ENCODE assay signal across 16 cellular contexts in the genomic region with DNA sequence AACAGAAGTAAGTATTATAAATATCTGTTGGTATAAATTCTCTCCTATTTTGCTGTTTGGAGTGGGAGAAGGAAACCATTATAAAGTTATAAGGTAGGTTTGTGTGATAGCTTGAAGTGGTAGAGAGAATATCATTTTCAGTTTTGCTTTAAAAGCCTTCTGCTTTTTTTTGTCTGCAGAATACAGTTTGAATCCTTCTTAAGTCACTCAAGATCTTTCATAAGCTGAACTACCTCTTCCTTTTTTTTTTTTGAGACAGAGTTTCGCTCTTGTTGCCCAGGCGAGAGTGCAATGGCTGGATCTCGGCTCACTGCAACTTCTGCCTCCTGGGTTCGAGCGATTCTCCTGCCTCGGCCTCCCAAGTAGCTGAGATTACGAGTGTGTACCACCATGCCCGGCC.
"Had no signal": no experiment of that assay in that cellular context is flagged by ENCODE, and none has a peak within 500 bp of the region (broad histone marks: within the 10 kb centered on the region; RNA-seq: fewer than 3 reads in every experiment).

No MANE protein-coding gene starts in this region.

- H3K4me1 ChIP-seq: ascending aorta, breast epithelium, prostate gland had no signal

- H3K36me3 ChIP-seq: ascending aorta, breast epithelium, prostate gland had no signal

- DNase-seq: activated CD4-positive, alpha-beta T cell treated with anti-CD3 and anti-CD28 coated beads for 1 hour; activated CD4-positive, alpha-beta T cell treated with anti-CD3 and anti-CD28 coated beads, Interleukin-2, amount 50 U/mL, for 4 hours; activated naive CD4-positive, alpha-beta T cell treated with anti-CD3 and anti-CD28 coated beads, Interleukin-2, amount 10 ng/mL, durations not matched to agents 7 days and 5 days; islet precursor cell; mesendoderm; right cardiac atrium; stimulated activated CD4-positive, alpha-beta T cell treated with anti-CD3 and anti-CD28 coated beads, Interleukin-4, amount 100 ng/mL, for 24 hours; T-helper 1 cell; T1000 had no signal

- H3K27me3 ChIP-seq: ascending aorta, breast epithelium had no signal

- H3K9me3 Mint-ChIP-seq: activated naive CD4-positive, alpha-beta T cell treated with anti-CD3 and anti-CD28 coated beads, Interleukin-2, amount 10 ng/mL, durations not matched to agents 7 days and 5 days; activated T-helper 17 cell treated with anti-CD3 and anti-CD28 coated beads, Interleukin-2, amount 50 U/mL, for 72 hours; stimulated activated naive CD8-positive, alpha-beta T cell treated with anti-CD3 and anti-CD28 coated beads, Interleukin-15, Interleukin-2, amounts not matched to agents 100 ng/mL and 50 ng/mL, for 24 hours had no signal

- H3K4me1 Mint-ChIP-seq: activated T-helper 17 cell treated with anti-CD3 and anti-CD28 coated beads, Interleukin-2, amount 50 U/mL, for 72 hours had no signal

- H3K27ac ChIP-seq: ascending aorta, breast epithelium, prostate gland had no signal

- ATAC-seq: activated T-helper 17 cell treated with anti-CD3 and anti-CD28 coated beads, Interleukin-2, amount 50 U/mL, for 72 hours; left lobe of liver; right cardiac atrium had no signal

- H3K4me3 Mint-ChIP-seq: activated naive CD4-positive, alpha-beta T cell treated with anti-CD3 and anti-CD28 coated beads, Interleukin-2, amount 10 ng/mL, durations not matched to agents 7 days and 5 days; activated T-helper 17 cell treated with anti-CD3 and anti-CD28 coated beads, Interleukin-2, amount 50 U/mL, for 72 hours; stimulated activated naive CD8-positive, alpha-beta T cell treated with anti-CD3 and anti-CD28 coated beads, Interleukin-15, Interleukin-2, amounts not matched to agents 100 ng/mL and 50 ng/mL, for 24 hours had no signal

- H3K9me3 ChIP-seq: ascending aorta, breast epithelium, prostate gland had no signal

- H3K4me3 ChIP-seq: ascending aorta, breast epithelium, prostate gland, skin epidermis had no signal

- H3K27ac Mint-ChIP-seq: activated naive CD4-positive, alpha-beta T cell treated with anti-CD3 and anti-CD28 coated beads, Interleukin-2, amount 10 ng/mL, durations not matched to agents 7 days and 5 days; activated T-helper 17 cell treated with anti-CD3 and anti-CD28 coated beads, Interleukin-2, amount 50 U/mL, for 72 hours; stimulated activated naive CD8-positive, alpha-beta T cell treated with anti-CD3 and anti-CD28 coated beads, Interleukin-15, Interleukin-2, amounts not matched to agents 100 ng/mL and 50 ng/mL, for 24 hours had no signal

- H3K27me3 Mint-ChIP-seq: activated naive CD4-positive, alpha-beta T cell treated with anti-CD3 and anti-CD28 coated beads, Interleukin-2, amount 10 ng/mL, durations not matched to agents 7 days and 5 days; activated T-helper 17 cell treated with anti-CD3 and anti-CD28 coated beads, Interleukin-2, amount 50 U/mL, for 72 hours; stimulated activated naive CD8-positive, alpha-beta T cell treated with anti-CD3 and anti-CD28 coated beads, Interleukin-15, Interleukin-2, amounts not matched to agents 100 ng/mL and 50 ng/mL, for 24 hours had no signal
